In the genomic region with DNA sequence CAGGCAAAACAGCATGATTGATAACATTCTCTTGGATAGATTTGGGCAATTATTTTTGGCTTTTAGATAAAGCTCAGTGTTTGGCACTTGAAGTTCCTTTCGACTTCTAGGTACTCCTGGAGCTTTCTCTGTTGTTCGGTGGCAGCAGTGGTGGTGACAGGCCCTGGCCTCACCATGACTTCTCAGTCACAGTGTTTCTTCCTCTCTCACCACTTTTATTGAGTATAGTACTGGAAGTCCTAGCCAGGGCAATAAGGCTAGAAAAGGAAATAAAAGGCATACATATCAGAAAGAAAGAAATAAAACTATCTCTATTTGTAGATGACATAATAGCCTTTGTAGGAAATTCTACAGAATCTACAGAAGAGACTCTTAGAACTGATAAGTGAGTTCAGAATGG, we compare ENCODE assay signal across 23 cellular contexts.
"Had no signal": no experiment of that assay in that cellular context is flagged by ENCODE, and none has a peak within 500 bp of the region (broad histone marks: within the 10 kb centered on the region; RNA-seq: fewer than 3 reads in every experiment).

No MANE protein-coding gene starts in this region.

- H3K4me3 Mint-ChIP-seq: activated CD8-positive, alpha-beta T cell treated with anti-CD3 and anti-CD28 coated beads, Interleukin-2, amount 10 ng/mL, durations not matched to agents 7 days and 5 days; activated naive CD4-positive, alpha-beta T cell treated with anti-CD3 and anti-CD28 coated beads, Interleukin-2, amount 50 U/mL, for 24 hours; activated T-cell treated with anti-CD3 and anti-CD28 coated beads, Interleukin-2, amount 50 U/mL, for 24 hours; activated T-helper 1 cell treated with anti-CD3 and anti-CD28 coated beads, Interleukin-12 subunit alpha, Interleukin-12 subunit beta, Interleukin-2, Interleukin-4 antibody, amounts not matched to agents 30 ng/mL and 10 ng/mL and 1 ng/mL, durations not matched to agents 14 hours and 24 hours and 36 hours; brain; T-helper 1 cell treated with Interleukin-12 subunit alpha and Interleukin-12 subunit beta and Interleukin-4 antibody, amounts not matched to agents 30 μg/mL and 1 μg/mL, for 36 hours; WTC11 had no signal

- H3K36me3 Mint-ChIP-seq: activated naive CD4-positive, alpha-beta T cell treated with anti-CD3 and anti-CD28 coated beads, Interleukin-2, amount 50 U/mL, for 24 hours; brain; WTC11 had no signal

- H3K9me3 ChIP-seq: ascending aorta had no signal

- H3K4me3 ChIP-seq: ascending aorta had no signal

- H3K27ac ChIP-seq: ascending aorta had no signal

- H3K4me1 Mint-ChIP-seq: activated naive CD4-positive, alpha-beta T cell treated with anti-CD3 and anti-CD28 coated beads, Interleukin-2, amount 50 U/mL, for 24 hours; brain had no signal

- H3K9me3 Mint-ChIP-seq: activated naive CD4-positive, alpha-beta T cell treated with anti-CD3 and anti-CD28 coated beads, Interleukin-2, amount 50 U/mL, for 24 hours; activated T-cell treated with anti-CD3 and anti-CD28 coated beads, Interleukin-2, amount 50 U/mL, for 24 hours; activated T-helper 1 cell treated with anti-CD3 and anti-CD28 coated beads, Interleukin-12 subunit alpha, Interleukin-12 subunit beta, Interleukin-2, Interleukin-4 antibody, amounts not matched to agents 30 ng/mL and 10 ng/mL and 1 ng/mL, durations not matched to agents 14 hours and 24 hours and 36 hours; brain; T-helper 1 cell treated with Interleukin-12 subunit alpha and Interleukin-12 subunit beta and Interleukin-4 antibody, amounts not matched to agents 30 μg/mL and 1 μg/mL, for 36 hours; WTC11 had no signal

- H3K27me3 Mint-ChIP-seq: activated T-cell treated with anti-CD3 and anti-CD28 coated beads, Interleukin-2, amount 50 U/mL, for 24 hours had no signal

- H3K4me1 ChIP-seq: ascending aorta had no signal

- H3K27ac Mint-ChIP-seq: activated CD8-positive, alpha-beta T cell treated with anti-CD3 and anti-CD28 coated beads, Interleukin-2, amount 10 ng/mL, durations not matched to agents 7 days and 5 days; activated naive CD4-positive, alpha-beta T cell treated with anti-CD3 and anti-CD28 coated beads, Interleukin-2, amount 50 U/mL, for 24 hours; activated T-cell treated with anti-CD3 and anti-CD28 coated beads, Interleukin-2, amount 50 U/mL, for 24 hours; activated T-helper 1 cell treated with anti-CD3 and anti-CD28 coated beads, Interleukin-12 subunit alpha, Interleukin-12 subunit beta, Interleukin-2, Interleukin-4 antibody, amounts not matched to agents 30 ng/mL and 10 ng/mL and 1 ng/mL, durations not matched to agents 14 hours and 24 hours and 36 hours; T-helper 1 cell treated with Interleukin-12 subunit alpha and Interleukin-12 subunit beta and Interleukin-4 antibody, amounts not matched to agents 30 μg/mL and 1 μg/mL, for 36 hours; WTC11 had no signal

- DNase-seq: activated CD4-positive, alpha-beta T cell treated with anti-CD3 and anti-CD28 coated beads for 48 hours; activated CD4-positive, alpha-beta T cell treated with anti-CD3 and anti-CD28 coated beads, Interleukin-2, amount 50 U/mL, for 4 hours; activated CD4-positive, CD25-positive, alpha-beta regulatory T cell treated with anti-CD3 and anti-CD28 coated beads, Interleukin-2, amount 50 U/mL, for 72 hours; activated CD8-positive, alpha-beta T cell treated with anti-CD3 and anti-CD28 coated beads, Interleukin-2, amount 10 ng/mL, durations not matched to agents 7 days and 5 days; activated effector memory CD4-positive, alpha-beta T cell treated with Interleukin-2 at 50 U/mL for 16 hours; activated naive CD4-positive, alpha-beta T cell; activated T-cell treated with anti-CD3 and anti-CD28 coated beads, Interleukin-2, amount 50 U/mL, for 24 hours; amniotic stem cell; IMR-90; Kasumi-1; KBM-7; NCI-H146; NCI-H187 treated with DMSO at 0.1 percent for 48 hours; NCI-H2081 treated with DMSO at 0.1 percent for 48 hours; NCI-H446; NCI-H524; SHP77 treated with DMSO at 0.1 percent for 48 hours had no signal

- H3K36me3 ChIP-seq: ascending aorta had no signal

- H3K27me3 ChIP-seq: ascending aorta had no signal

- ATAC-seq: activated CD8-positive, alpha-beta T cell treated with anti-CD3 and anti-CD28 coated beads, Interleukin-2, amount 10 ng/mL, durations not matched to agents 7 days and 5 days; WTC11 had no signal
